Comparison of ENCODE assay signal across 1 cellular context in the genomic region with DNA sequence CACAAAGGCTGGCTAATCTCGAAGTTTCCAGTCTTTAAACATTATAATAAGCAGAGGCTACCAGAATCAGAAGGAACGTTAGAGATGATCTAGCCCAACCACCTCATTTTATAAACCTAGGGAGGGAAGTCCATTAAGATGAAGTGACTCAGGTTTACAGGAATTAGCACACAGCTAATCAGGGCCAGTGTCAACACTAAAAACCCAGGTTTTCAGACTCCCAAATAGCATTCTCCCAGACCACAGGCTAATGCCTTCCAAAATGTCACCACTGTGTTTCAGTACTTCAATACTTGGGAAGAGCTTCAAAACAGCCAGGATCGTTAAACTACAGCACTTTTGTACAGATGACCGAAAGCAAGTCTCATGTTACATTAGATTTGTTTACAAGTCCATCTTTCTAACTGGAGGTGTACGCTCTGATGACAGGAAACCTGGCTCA.
A peak's percentile ranks its signal among the peaks of the same experiment; 100 is the strongest.
TF ChIP-seq lines count a peak whose summit lies in the region.

No MANE protein-coding gene starts in this region.

TF ChIP-seq in IMR-90, 13 proteins besides CTCF, POLR2A, EP300 and RAD21:
- TF ChIP-seq FOS (IDR thresholded peaks at IDR 0.05; ENCODE audit: low read depth, low read length) = peak; percentile 18; the same call in 1 of the 2 replicates
- no peak for TF ChIP-seq MXI1 (IDR thresholded peaks at IDR 0.05; ENCODE audit: borderline replicate concordance, low read depth, low read length)
- no peak for TF ChIP-seq CHD1 (IDR thresholded peaks at IDR 0.05; ENCODE audit: low read depth, low read length)
- no peak for TF ChIP-seq CEBPB (IDR thresholded peaks at IDR 0.05; ENCODE audit: low read depth, low read length)
- no peak for TF ChIP-seq RCOR1 (IDR thresholded peaks at IDR 0.05; ENCODE audit: insufficient replicate concordance, low read length)
- TF ChIP-seq MAFK (IDR thresholded peaks at IDR 0.05; ENCODE audit: low read depth, low read length) = no peak
- no peak for TF ChIP-seq BHLHE40 (IDR thresholded peaks at IDR 0.05; ENCODE audit: low read depth, low read length)
